In genomic region chr6:149076355-149076734, GRCh38 we compare ENCODE assay signal across 23 cellular contexts.
DNase-seq lines count a peak whose midpoint lies in the region; ATAC-seq and TF ChIP-seq lines count a peak whose summit lies in the region.
"Had no signal": no experiment of that assay in that cellular context is flagged by ENCODE, and none has a peak within 500 bp of the region (broad histone marks: within the 10 kb centered on the region; RNA-seq: fewer than 3 reads in every experiment).

No MANE protein-coding gene starts in this region.

- no peaks in the 10 kb centered on the region for H3K36me3 Mint-ChIP-seq in activated T-cell treated with anti-CD3 and anti-CD28 coated beads, Interleukin-2, amount 50 U/mL, for 4 hours (ENCODE audit: insufficient read depth)
- peaks cover 28% of the 10 kb centered on the region for H3K36me3 Mint-ChIP-seq in activated T-helper 1 cell treated with anti-CD3 and anti-CD28 coated beads, Interleukin-12 subunit alpha, Interleukin-12 subunit beta, Interleukin-2, Interleukin-4 antibody, amounts not matched to agents 30 ng/mL and 10 ng/mL and 1 ng/mL, durations not matched to agents 14 hours and 24 hours and 36 hours (ENCODE audit: low read depth)
- H3K36me3 Mint-ChIP-seq: activated naive CD4-positive, alpha-beta T cell treated with anti-CD3 and anti-CD28 coated beads, Interleukin-2, amount 50 U/mL, for 24 hours had no signal

- in situ Hi-C loops in ACHN (cut with HindIII; ENCODE audit: low pct_ligation_motif_present, low pct_unique_long_range_greater_than_20kb, low sequenced_read_pairs), result loop anchor here (25.0 kb wide), 1 partner anchor 361 kb away; no protein-coding TSS in a partner anchor

- H3K27ac ChIP-seq in DND-41 (ENCODE audit: low read length) (peak overlapping the region; percentile 58), thyroid gland (peak overlapping the region; percentile 56 to 68 (median 59))
- H3K27ac ChIP-seq: neural progenitor cell, SJSA1, tibial artery had no signal

- no peak overlapping the region for H3K4me2 ChIP-seq in DND-41 (ENCODE audit: insufficient read depth, low read length)
- H3K4me2 ChIP-seq: neural progenitor cell had no signal

- H3K36me3 ChIP-seq in DND-41 (ENCODE audit: insufficient read depth, low read length) (peaks cover 5% of the 10 kb centered on the region; the same call in 1 of the 2 replicates), thyroid gland (no peaks in the 10 kb centered on the region)
- H3K36me3 ChIP-seq: MG63, neural progenitor cell, SJSA1, tibial artery had no signal

- peak overlapping the region; percentile 13 for H3K4me3 Mint-ChIP-seq in activated T-cell treated with anti-CD3 and anti-CD28 coated beads, Interleukin-2, amount 50 U/mL, for 4 hours
- H3K4me3 Mint-ChIP-seq in activated T-helper 1 cell treated with anti-CD3 and anti-CD28 coated beads, Interleukin-12 subunit alpha, Interleukin-12 subunit beta, Interleukin-2, Interleukin-4 antibody, amounts not matched to agents 30 ng/mL and 10 ng/mL and 1 ng/mL, durations not matched to agents 14 hours and 24 hours and 36 hours, result no peak overlapping the region
- H3K4me3 Mint-ChIP-seq: neural progenitor cell; stimulated activated naive CD8-positive, alpha-beta T cell treated with anti-CD3 and anti-CD28 coated beads, Interleukin-15, amount 100 ng/mL, for 72 hours had no signal

- no peak for DNase-seq in activated T-cell treated with anti-CD3 and anti-CD28 coated beads, Interleukin-2, amount 50 U/mL, for 4 hours
- no peak for DNase-seq in activated T-cell treated with anti-CD3 and anti-CD28 coated beads, Interleukin-2, amount 50 U/mL, for 48 hours
- no peak for DNase-seq in DND-41
- DNase-seq in activated T-helper 1 cell treated with anti-CD3 and anti-CD28 coated beads, Interleukin-12 subunit alpha, Interleukin-12 subunit beta, Interleukin-2, Interleukin-4 antibody, amounts not matched to agents 30 ng/mL and 10 ng/mL and 1 ng/mL, durations not matched to agents 14 hours and 24 hours and 36 hours (ENCODE audit: low spot score), result no peak
- no peak for DNase-seq in thyroid gland
- no peak for DNase-seq in NCI-H146 (lab: John Stamatoyannopoulos, UW)
- DNase-seq in ACHN, result no peak
- DNase-seq: activated CD4-positive, alpha-beta T cell treated with anti-CD3 and anti-CD28 coated beads, Interleukin-2, amount 50 U/mL, for 1 hour; aorta; caudate nucleus; CD8-positive, alpha-beta memory T cell; kidney glomerular epithelial cell; MG63; NCI-H1417 treated with DMSO at 0.1 percent for 48 hours; NCI-H510A; posterior cingulate gyrus; sigmoid colon; stimulated activated naive CD8-positive, alpha-beta T cell treated with anti-CD3 and anti-CD28 coated beads, Interleukin-15, amount 100 ng/mL, for 72 hours; tibial artery had no signal

- H3K4me1 Mint-ChIP-seq in activated T-cell treated with anti-CD3 and anti-CD28 coated beads, Interleukin-2, amount 50 U/mL, for 4 hours (ENCODE audit: low read depth), result peaks cover 24% of the 10 kb centered on the region
- peaks cover 67% of the 10 kb centered on the region for H3K4me1 Mint-ChIP-seq in activated T-helper 1 cell treated with anti-CD3 and anti-CD28 coated beads, Interleukin-12 subunit alpha, Interleukin-12 subunit beta, Interleukin-2, Interleukin-4 antibody, amounts not matched to agents 30 ng/mL and 10 ng/mL and 1 ng/mL, durations not matched to agents 14 hours and 24 hours and 36 hours (ENCODE audit: low read depth)
- H3K4me1 Mint-ChIP-seq: neural progenitor cell had no signal

- no peaks in the 10 kb centered on the region for H3K9me3 ChIP-seq in DND-41 (ENCODE audit: insufficient read depth, low read length, severe bottlenecking)
- no peaks in the 10 kb centered on the region for H3K9me3 ChIP-seq in thyroid gland
- H3K9me3 ChIP-seq: MG63, sigmoid colon, SJSA1, tibial artery had no signal

- H3K9ac ChIP-seq in DND-41 (ENCODE audit: low read depth, low read length), result peak overlapping the region; percentile 21; the same call in 1 of the 2 replicates
- H3K9ac ChIP-seq: neural progenitor cell had no signal

- no peaks in the 10 kb centered on the region for H3K9me3 Mint-ChIP-seq in activated T-cell treated with anti-CD3 and anti-CD28 coated beads, Interleukin-2, amount 50 U/mL, for 4 hours
- peaks cover 7% of the 10 kb centered on the region for H3K9me3 Mint-ChIP-seq in activated T-helper 1 cell treated with anti-CD3 and anti-CD28 coated beads, Interleukin-12 subunit alpha, Interleukin-12 subunit beta, Interleukin-2, Interleukin-4 antibody, amounts not matched to agents 30 ng/mL and 10 ng/mL and 1 ng/mL, durations not matched to agents 14 hours and 24 hours and 36 hours
- H3K9me3 Mint-ChIP-seq: activated naive CD4-positive, alpha-beta T cell treated with anti-CD3 and anti-CD28 coated beads, Interleukin-2, amount 50 U/mL, for 24 hours; CD8-positive, alpha-beta memory T cell; stimulated activated naive CD8-positive, alpha-beta T cell treated with anti-CD3 and anti-CD28 coated beads, Interleukin-15, amount 100 ng/mL, for 72 hours had no signal

- H3K79me2 ChIP-seq in DND-41 (ENCODE audit: insufficient read depth, low read length), result no peaks in the 10 kb centered on the region

- H3K4me1 ChIP-seq in DND-41 (ENCODE audit: insufficient read depth, low read length), result peaks cover 56% of the 10 kb centered on the region
- peaks cover 37 to 54% of the 10 kb centered on the region in 2 donors for H3K4me1 ChIP-seq in thyroid gland
- H3K4me1 ChIP-seq: neural progenitor cell had no signal

- H2AFZ ChIP-seq in DND-41 (ENCODE audit: low read depth, low read length), result no peak overlapping the region
- H2AFZ ChIP-seq: neural progenitor cell had no signal

- no peaks in the 10 kb centered on the region for H3K27me3 Mint-ChIP-seq in activated T-cell treated with anti-CD3 and anti-CD28 coated beads, Interleukin-2, amount 50 U/mL, for 4 hours (ENCODE audit: low read depth)
- H3K27me3 Mint-ChIP-seq in activated T-helper 1 cell treated with anti-CD3 and anti-CD28 coated beads, Interleukin-12 subunit alpha, Interleukin-12 subunit beta, Interleukin-2, Interleukin-4 antibody, amounts not matched to agents 30 ng/mL and 10 ng/mL and 1 ng/mL, durations not matched to agents 14 hours and 24 hours and 36 hours (ENCODE audit: insufficient read depth), result no peaks in the 10 kb centered on the region
- H3K27me3 Mint-ChIP-seq: activated naive CD4-positive, alpha-beta T cell treated with anti-CD3 and anti-CD28 coated beads, Interleukin-2, amount 50 U/mL, for 24 hours; stimulated activated naive CD8-positive, alpha-beta T cell treated with anti-CD3 and anti-CD28 coated beads, Interleukin-15, amount 100 ng/mL, for 72 hours had no signal

- peak overlapping the region; percentile 62 for H3K27ac Mint-ChIP-seq in activated T-helper 1 cell treated with anti-CD3 and anti-CD28 coated beads, Interleukin-12 subunit alpha, Interleukin-12 subunit beta, Interleukin-2, Interleukin-4 antibody, amounts not matched to agents 30 ng/mL and 10 ng/mL and 1 ng/mL, durations not matched to agents 14 hours and 24 hours and 36 hours
- H3K27ac Mint-ChIP-seq: neural progenitor cell had no signal

- 68 to 70% methylated on average over 2 of the region's 2 CpGs for WGBS in thyroid gland, 2 donors

- no peaks in the 10 kb centered on the region for H3K27me3 ChIP-seq in DND-41 (ENCODE audit: insufficient read depth, low read length, poor library complexity)
- no peaks in the 10 kb centered on the region for H3K27me3 ChIP-seq in thyroid gland
- H3K27me3 ChIP-seq: MG63, neural progenitor cell, sigmoid colon, SJSA1, tibial artery had no signal

- TF ChIP-seq CTCF in DND-41 (IDR thresholded peaks at IDR 0.05; ENCODE audit: borderline replicate concordance, extremely low read depth, low read length, poor library complexity, severe bottlenecking) (no peak), thyroid gland (IDR thresholded peaks at IDR 0.05) (no peak)

- no peak for TF ChIP-seq POLR2A in thyroid gland (IDR thresholded peaks at IDR 0.05)

- no peak for ATAC-seq in activated T-cell treated with anti-CD3 and anti-CD28 coated beads, Interleukin-2, amount 50 U/mL, for 4 hours
- ATAC-seq in DND-41 (ENCODE audit: insufficient read depth, low read depth) (no peak), HG03045 (IDR thresholded peaks at IDR 0.05; ENCODE audit: unreplicated experiment) (no peak)

- H4K20me1 ChIP-seq in DND-41 (ENCODE audit: insufficient read depth, low read length), result no peaks in the 10 kb centered on the region

- H3K4me3 ChIP-seq in DND-41 (ENCODE audit: low read depth in 1 of 2, low read length in 2 of 2), result no peak overlapping the region
- H3K4me3 ChIP-seq in thyroid gland (replicated peaks in 1 of 3), result no peak overlapping the region
- H3K4me3 ChIP-seq: MG63, neural progenitor cell, sigmoid colon, SJSA1, tibial artery had no signal

- intact Hi-C loops in activated T-helper 1 cell treated with anti-CD3 and anti-CD28 coated beads, Interleukin-12 subunit alpha, Interleukin-12 subunit beta, Interleukin-2, Interleukin-4 antibody, amounts not matched to agents 30 ng/mL and 10 ng/mL and 1 ng/mL, durations not matched to agents 14 hours and 24 hours and 36 hours (cut with micrococcal nuclease), result loop anchor here (2.0 kb wide), 1 partner anchor 16 kb away; no protein-coding TSS in a partner anchor
- intact Hi-C loops in thyroid gland (cut with DNase I), result no loop called here
